ENCODE assay signal across 8 cellular contexts in genomic region chr20:17558154-17558940, GRCh38. TPM values are rescaled to one million over a fixed set of nuclear protein-coding genes. Genes with fewer than 3 reads are reported as not detected.
DNase-seq lines count a peak whose midpoint lies in the region; ATAC-seq, FAIRE-seq and TF ChIP-seq lines count a peak whose summit lies in the region.

No MANE protein-coding gene starts in this region.

- DNase-seq in GM12891 (ENCODE audit: insufficient read length, low spot score) (no peak), SK-N-MC (ENCODE audit: low read depth, low spot score) (no peak), HuH-7.5 (ENCODE audit: low spot score) (no peak), GM20000 (ENCODE audit: low spot score) (no peak)

- peak overlapping the region; percentile 14 for H3K4me3 ChIP-seq in SK-N-MC
- H3K4me3 ChIP-seq in endocrine pancreas (ENCODE audit: control insufficient read depth, insufficient read depth, low read length), result peak overlapping the region; percentile 14
- peak overlapping the region in 1 of 2 donors; percentile 6 for H3K4me3 ChIP-seq in muscle layer of colon (ENCODE audit: low read depth in 1 of 2, low read length in 2 of 2)

- peak overlapping the region; percentile 60 for H3K27ac ChIP-seq in 22Rv1
- H3K27ac ChIP-seq in SK-N-MC, result peak overlapping the region; percentile 76
- peak overlapping the region; percentile 77 for H3K27ac ChIP-seq in muscle layer of colon (ENCODE audit: low read depth, low read length)

- no peak for ATAC-seq in HG03457 (IDR thresholded peaks at IDR 0.05; ENCODE audit: unreplicated experiment)

- FAIRE-seq in GM12891 (lab: Jason Lieb, UNC), result no peak

- H3K4me1 ChIP-seq in endocrine pancreas (ENCODE audit: control insufficient read depth, insufficient read depth, low read length) (peaks cover 13% of the 10 kb centered on the region), muscle layer of colon (ENCODE audit: insufficient read depth, low read length) (peaks cover 49% of the 10 kb centered on the region)

- no peak for TF ChIP-seq CTCF in 22Rv1 (IDR thresholded peaks at IDR 0.05)
- no peak for TF ChIP-seq CTCF in GM20000 (IDR thresholded peaks at IDR 0.05; ENCODE audit: extremely low read depth, missing control alignments)

- H3K27me3 ChIP-seq in endocrine pancreas (ENCODE audit: control insufficient read depth, insufficient read depth, low read length) (no peaks in the 10 kb centered on the region), muscle layer of colon (ENCODE audit: control insufficient read depth in 1 of 2, insufficient read depth in 2 of 2, low read length in 2 of 2) (no peaks in the 10 kb centered on the region)

- no peaks in the 10 kb centered on the region for H3K9me3 ChIP-seq in SK-N-MC (ENCODE audit: low read depth, low read length)
- H3K9me3 ChIP-seq in endocrine pancreas (ENCODE audit: control insufficient read depth, low read length), result no peaks in the 10 kb centered on the region
- H3K9me3 ChIP-seq in muscle layer of colon (ENCODE audit: low read length), result no peaks in the 10 kb centered on the region

- no peak for TF ChIP-seq POLR2A in GM12891 (IDR thresholded peaks at IDR 0.05; ENCODE audit: low read depth, low read length)

- H3K36me3 ChIP-seq in SK-N-MC (ENCODE audit: insufficient read depth, low read length) (no peaks in the 10 kb centered on the region), endocrine pancreas (ENCODE audit: control insufficient read depth, insufficient read depth, low read length) (no peaks in the 10 kb centered on the region), muscle layer of colon (ENCODE audit: insufficient read depth, low read length) (no peaks in the 10 kb centered on the region)

- H3K9ac ChIP-seq in SK-N-MC (ENCODE audit: insufficient read length) (no peak overlapping the region), endocrine pancreas (ENCODE audit: control insufficient read depth, insufficient read depth, low read length) (no peak overlapping the region), muscle layer of colon (ENCODE audit: low read length) (peak overlapping the region; percentile 1)

TF ChIP-seq in GM12891, 5 proteins besides CTCF, POLR2A, EP300 and RAD21:
- TF ChIP-seq TAF1 (IDR thresholded peaks at IDR 0.05; ENCODE audit: low read depth, low read length), result no peak
- TF ChIP-seq POLR2AphosphoS5 (IDR thresholded peaks at IDR 0.05; ENCODE audit: low read depth, low read length), result no peak
- no peak for TF ChIP-seq PAX5 (IDR thresholded peaks at IDR 0.05; ENCODE audit: insufficient read depth, low read length, severe bottlenecking)
- no peak for TF ChIP-seq POU2F2 (IDR thresholded peaks at IDR 0.05; ENCODE audit: low read depth, low read length)
- TF ChIP-seq SPI1 (IDR thresholded peaks at IDR 0.05; ENCODE audit: low read depth, low read length), result peak; percentile 58; the same call in 1 of the 2 replicates
TF ChIP-seq in GM12891: peak in this region for 1.

RNA-seq across cellular contexts. Expression of gene DSTN, which starts 11.5 kb away (rescaled TPM):
- polyA plus RNA-seq in GM12891 (2012; ENCODE audit: low read depth, missing spikeins), result 61.6 TPM

RNA-seq across cellular contexts. Expression of gene BFSP1, which starts 27.2 kb away (rescaled TPM):
- 0.06 TPM for polyA plus RNA-seq in GM12891 (2012; ENCODE audit: low read depth, missing spikeins)
